ENCODE assay signal across 1 cellular context in the genomic region with DNA sequence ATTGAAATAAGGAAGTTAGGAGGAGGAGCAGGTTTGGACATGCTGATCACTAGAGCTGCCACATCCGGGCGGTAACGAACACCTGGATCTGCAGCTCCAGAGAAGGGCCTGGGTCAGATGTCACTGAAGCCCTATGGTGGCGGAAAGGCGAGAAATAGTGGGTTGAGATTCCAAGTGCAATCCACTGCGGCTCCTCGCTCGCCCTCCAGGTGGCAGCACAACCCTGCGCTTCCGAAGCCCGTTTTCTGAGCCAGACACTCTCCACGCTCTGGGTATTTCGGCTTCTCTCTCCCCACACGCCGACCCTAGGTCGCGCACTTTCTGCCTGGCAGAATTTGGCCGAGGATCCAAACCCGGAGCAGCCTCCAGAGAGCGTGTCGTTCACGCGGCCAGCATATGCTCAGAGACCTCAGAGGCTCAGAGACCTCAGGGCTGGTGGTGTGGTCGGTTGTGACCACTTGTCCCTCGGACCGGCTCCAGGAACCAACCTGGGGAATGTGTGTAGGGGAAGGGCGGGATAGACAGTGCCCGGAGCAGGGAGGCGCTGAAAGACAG.
TF ChIP-seq lines count a peak whose summit lies in the region.

No MANE protein-coding gene starts in this region.

TF ChIP-seq in K562, 482 proteins besides CTCF, POLR2A, EP300 and RAD21 (continues in another document):
- TF ChIP-seq SUPT5H (IDR thresholded peaks at IDR 0.05) (0 out of 2 replicates have a peak, but pooled peaks have one; percentile 43), ETV5 (CRISPR knock-in tag; IDR thresholded peaks at IDR 0.05; ENCODE audit: low read depth) (0 out of 2 replicates have a peak, but pooled peaks have one; percentile 39), STAG1 (CRISPR knock-in tag; IDR thresholded peaks at IDR 0.05; ENCODE audit: borderline replicate concordance) (peak; percentile 72; the same call in 1 of the 2 replicates), ZBTB7A (IDR thresholded peaks at IDR 0.05; ENCODE audit: borderline replicate concordance, control insufficient read depth, low read depth, low read length) (peak; percentile 57; the same call in 1 of the 2 replicates), ESRRA (IDR thresholded peaks at IDR 0.05; ENCODE audit: borderline replicate concordance, low read depth) (peak; percentile 30; the same call in 1 of the 2 replicates), NFIC (IDR thresholded peaks at IDR 0.05) (peak; percentile 58), FOXP1 (CRISPR knock-in tag; IDR thresholded peaks at IDR 0.05) (peak; percentile 80), NR3C1 (CRISPR knock-in tag; IDR thresholded peaks at IDR 0.05) (0 out of 2 replicates have a peak, but pooled peaks have one; percentile 55), ZNF445 (CRISPR knock-in tag; IDR thresholded peaks at IDR 0.05; ENCODE audit: low read depth) (no peak), NR2C2 (CRISPR knock-in tag; IDR thresholded peaks at IDR 0.05) (peak; percentile 28; the same call in 1 of the 2 replicates), NR2C2 (tag; IDR thresholded peaks at IDR 0.05) (peak; percentile 47; the same call in 1 of the 2 replicates), RBFOX2 (IDR thresholded peaks at IDR 0.05; ENCODE audit: low read depth, low read length) (peak; percentile 72), NONO (IDR thresholded peaks at IDR 0.05; ENCODE audit: low read depth in 2 of 2, low read length in 1 of 2) (0 out of 4 replicates have a peak, but pooled peaks of 1 of the 2 experiments have one; percentile 14), MTA3 (IDR thresholded peaks at IDR 0.05; ENCODE audit: borderline replicate concordance) (0 out of 2 replicates have a peak, but pooled peaks have one; percentile 46), CC2D1A (IDR thresholded peaks at IDR 0.05) (peak; percentile 68), TCF7L2 (IDR thresholded peaks at IDR 0.05; ENCODE audit: low read depth, low read length) (0 out of 2 replicates have a peak, but pooled peaks have one; percentile 25), PHF8 (IDR thresholded peaks at IDR 0.05; ENCODE audit: borderline replicate concordance, low read length) (0 out of 2 replicates have a peak, but pooled peaks have one; percentile 17), DMBX1 (CRISPR knock-in tag; IDR thresholded peaks at IDR 0.05; ENCODE audit: borderline replicate concordance) (no peak), GATAD2A (IDR thresholded peaks at IDR 0.05) (no peak), RHOXF2B (CRISPR knock-in tag; conservative IDR thresholded peaks at IDR 0.05) (no peak), RCOR1 (IDR thresholded peaks at IDR 0.05; ENCODE audit: borderline replicate concordance in 1 of 2, low read depth in 2 of 2, low read length in 2 of 2) (peak in 1 of 2 experiments; percentile 14; a peak in 1 of 4 replicates), ZNF695 (CRISPR knock-in tag; IDR thresholded peaks at IDR 0.05) (no peak), DDX20 (tag; IDR thresholded peaks at IDR 0.05; ENCODE audit: low read depth) (no peak), GABPB1 (CRISPR knock-in tag; IDR thresholded peaks at IDR 0.05) (peak; percentile 71; the same call in 1 of the 2 replicates), SRF (CRISPR knock-in tag; IDR thresholded peaks at IDR 0.05) (0 out of 4 replicates have a peak, but pooled peaks of 1 of the 2 experiments have one; percentile 45), HDAC6 (IDR thresholded peaks at IDR 0.05; ENCODE audit: low read depth, low read length) (no peak)
- TF ChIP-seq, protein P1, sequence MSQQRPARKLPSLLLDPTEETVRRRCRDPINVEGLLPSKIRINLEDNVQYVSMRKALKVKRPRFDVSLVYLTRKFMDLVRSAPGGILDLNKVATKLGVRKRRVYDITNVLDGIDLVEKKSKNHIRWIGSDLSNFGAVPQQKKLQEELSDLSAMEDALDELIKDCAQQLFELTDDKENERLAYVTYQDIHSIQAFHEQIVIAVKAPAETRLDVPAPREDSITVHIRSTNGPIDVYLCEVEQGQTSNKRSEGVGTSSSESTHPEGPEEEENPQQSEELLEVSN (IDR thresholded peaks at IDR 0.05; ENCODE audit: borderline replicate concordance in 1 of 2, extremely low read depth in 1 of 2, insufficient read depth in 1 of 2, insufficient read length in 1 of 2, low read depth in 1 of 2, low read length in 1 of 2, poor library complexity in 1 of 2, severe bottlenecking in 1 of 2), result peak; percentile 44 to 89
- TF ChIP-seq, protein P2, sequence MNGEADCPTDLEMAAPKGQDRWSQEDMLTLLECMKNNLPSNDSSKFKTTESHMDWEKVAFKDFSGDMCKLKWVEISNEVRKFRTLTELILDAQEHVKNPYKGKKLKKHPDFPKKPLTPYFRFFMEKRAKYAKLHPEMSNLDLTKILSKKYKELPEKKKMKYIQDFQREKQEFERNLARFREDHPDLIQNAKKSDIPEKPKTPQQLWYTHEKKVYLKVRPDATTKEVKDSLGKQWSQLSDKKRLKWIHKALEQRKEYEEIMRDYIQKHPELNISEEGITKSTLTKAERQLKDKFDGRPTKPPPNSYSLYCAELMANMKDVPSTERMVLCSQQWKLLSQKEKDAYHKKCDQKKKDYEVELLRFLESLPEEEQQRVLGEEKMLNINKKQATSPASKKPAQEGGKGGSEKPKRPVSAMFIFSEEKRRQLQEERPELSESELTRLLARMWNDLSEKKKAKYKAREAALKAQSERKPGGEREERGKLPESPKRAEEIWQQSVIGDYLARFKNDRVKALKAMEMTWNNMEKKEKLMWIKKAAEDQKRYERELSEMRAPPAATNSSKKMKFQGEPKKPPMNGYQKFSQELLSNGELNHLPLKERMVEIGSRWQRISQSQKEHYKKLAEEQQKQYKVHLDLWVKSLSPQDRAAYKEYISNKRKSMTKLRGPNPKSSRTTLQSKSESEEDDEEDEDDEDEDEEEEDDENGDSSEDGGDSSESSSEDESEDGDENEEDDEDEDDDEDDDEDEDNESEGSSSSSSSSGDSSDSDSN (IDR thresholded peaks at IDR 0.05; ENCODE audit: borderline replicate concordance in 1 of 2, low read depth in 2 of 2, low read length in 2 of 2), result 0 out of 4 replicates have a peak, but pooled peaks have one; percentile 43 to 52
- TF ChIP-seq, protein P3, sequence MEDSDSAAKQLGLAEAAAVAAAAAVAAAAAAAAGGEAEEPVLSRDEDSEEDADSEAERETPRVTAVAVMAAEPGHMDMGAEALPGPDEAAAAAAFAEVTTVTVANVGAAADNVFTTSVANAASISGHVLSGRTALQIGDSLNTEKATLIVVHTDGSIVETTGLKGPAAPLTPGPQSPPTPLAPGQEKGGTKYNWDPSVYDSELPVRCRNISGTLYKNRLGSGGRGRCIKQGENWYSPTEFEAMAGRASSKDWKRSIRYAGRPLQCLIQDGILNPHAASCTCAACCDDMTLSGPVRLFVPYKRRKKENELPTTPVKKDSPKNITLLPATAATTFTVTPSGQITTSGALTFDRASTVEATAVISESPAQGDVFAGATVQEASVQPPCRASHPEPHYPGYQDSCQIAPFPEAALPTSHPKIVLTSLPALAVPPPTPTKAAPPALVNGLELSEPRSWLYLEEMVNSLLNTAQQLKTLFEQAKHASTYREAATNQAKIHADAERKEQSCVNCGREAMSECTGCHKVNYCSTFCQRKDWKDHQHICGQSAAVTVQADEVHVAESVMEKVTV (CRISPR knock-in tag; IDR thresholded peaks at IDR 0.05), result peak; percentile 69
- TF ChIP-seq, protein P4, sequence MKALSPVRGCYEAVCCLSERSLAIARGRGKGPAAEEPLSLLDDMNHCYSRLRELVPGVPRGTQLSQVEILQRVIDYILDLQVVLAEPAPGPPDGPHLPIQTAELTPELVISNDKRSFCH (CRISPR knock-in tag; IDR thresholded peaks at IDR 0.05), result no peak
- TF ChIP-seq, protein P4 (tag; IDR thresholded peaks at IDR 0.05), result 0 out of 2 replicates have a peak, but pooled peaks have one; percentile 27
- TF ChIP-seq, protein P5, sequence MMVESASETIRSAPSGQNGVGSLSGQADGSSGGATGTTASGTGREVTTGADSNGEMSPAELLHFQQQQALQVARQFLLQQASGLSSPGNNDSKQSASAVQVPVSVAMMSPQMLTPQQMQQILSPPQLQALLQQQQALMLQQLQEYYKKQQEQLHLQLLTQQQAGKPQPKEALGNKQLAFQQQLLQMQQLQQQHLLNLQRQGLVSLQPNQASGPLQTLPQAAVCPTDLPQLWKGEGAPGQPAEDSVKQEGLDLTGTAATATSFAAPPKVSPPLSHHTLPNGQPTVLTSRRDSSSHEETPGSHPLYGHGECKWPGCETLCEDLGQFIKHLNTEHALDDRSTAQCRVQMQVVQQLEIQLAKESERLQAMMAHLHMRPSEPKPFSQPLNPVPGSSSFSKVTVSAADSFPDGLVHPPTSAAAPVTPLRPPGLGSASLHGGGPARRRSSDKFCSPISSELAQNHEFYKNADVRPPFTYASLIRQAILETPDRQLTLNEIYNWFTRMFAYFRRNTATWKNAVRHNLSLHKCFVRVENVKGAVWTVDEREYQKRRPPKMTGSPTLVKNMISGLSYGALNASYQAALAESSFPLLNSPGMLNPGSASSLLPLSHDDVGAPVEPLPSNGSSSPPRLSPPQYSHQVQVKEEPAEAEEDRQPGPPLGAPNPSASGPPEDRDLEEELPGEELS (CRISPR knock-in tag; IDR thresholded peaks at IDR 0.05; ENCODE audit: borderline replicate concordance), result peak; percentile 90
- TF ChIP-seq, protein P6, sequence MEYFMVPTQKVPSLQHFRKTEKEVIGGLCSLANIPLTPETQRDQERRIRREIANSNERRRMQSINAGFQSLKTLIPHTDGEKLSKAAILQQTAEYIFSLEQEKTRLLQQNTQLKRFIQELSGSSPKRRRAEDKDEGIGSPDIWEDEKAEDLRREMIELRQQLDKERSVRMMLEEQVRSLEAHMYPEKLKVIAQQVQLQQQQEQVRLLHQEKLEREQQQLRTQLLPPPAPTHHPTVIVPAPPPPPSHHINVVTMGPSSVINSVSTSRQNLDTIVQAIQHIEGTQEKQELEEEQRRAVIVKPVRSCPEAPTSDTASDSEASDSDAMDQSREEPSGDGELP (CRISPR knock-in tag; IDR thresholded peaks at IDR 0.05; ENCODE audit: borderline replicate concordance), result peak; percentile 78; the same call in 1 of the 2 replicates
- TF ChIP-seq, protein P7, sequence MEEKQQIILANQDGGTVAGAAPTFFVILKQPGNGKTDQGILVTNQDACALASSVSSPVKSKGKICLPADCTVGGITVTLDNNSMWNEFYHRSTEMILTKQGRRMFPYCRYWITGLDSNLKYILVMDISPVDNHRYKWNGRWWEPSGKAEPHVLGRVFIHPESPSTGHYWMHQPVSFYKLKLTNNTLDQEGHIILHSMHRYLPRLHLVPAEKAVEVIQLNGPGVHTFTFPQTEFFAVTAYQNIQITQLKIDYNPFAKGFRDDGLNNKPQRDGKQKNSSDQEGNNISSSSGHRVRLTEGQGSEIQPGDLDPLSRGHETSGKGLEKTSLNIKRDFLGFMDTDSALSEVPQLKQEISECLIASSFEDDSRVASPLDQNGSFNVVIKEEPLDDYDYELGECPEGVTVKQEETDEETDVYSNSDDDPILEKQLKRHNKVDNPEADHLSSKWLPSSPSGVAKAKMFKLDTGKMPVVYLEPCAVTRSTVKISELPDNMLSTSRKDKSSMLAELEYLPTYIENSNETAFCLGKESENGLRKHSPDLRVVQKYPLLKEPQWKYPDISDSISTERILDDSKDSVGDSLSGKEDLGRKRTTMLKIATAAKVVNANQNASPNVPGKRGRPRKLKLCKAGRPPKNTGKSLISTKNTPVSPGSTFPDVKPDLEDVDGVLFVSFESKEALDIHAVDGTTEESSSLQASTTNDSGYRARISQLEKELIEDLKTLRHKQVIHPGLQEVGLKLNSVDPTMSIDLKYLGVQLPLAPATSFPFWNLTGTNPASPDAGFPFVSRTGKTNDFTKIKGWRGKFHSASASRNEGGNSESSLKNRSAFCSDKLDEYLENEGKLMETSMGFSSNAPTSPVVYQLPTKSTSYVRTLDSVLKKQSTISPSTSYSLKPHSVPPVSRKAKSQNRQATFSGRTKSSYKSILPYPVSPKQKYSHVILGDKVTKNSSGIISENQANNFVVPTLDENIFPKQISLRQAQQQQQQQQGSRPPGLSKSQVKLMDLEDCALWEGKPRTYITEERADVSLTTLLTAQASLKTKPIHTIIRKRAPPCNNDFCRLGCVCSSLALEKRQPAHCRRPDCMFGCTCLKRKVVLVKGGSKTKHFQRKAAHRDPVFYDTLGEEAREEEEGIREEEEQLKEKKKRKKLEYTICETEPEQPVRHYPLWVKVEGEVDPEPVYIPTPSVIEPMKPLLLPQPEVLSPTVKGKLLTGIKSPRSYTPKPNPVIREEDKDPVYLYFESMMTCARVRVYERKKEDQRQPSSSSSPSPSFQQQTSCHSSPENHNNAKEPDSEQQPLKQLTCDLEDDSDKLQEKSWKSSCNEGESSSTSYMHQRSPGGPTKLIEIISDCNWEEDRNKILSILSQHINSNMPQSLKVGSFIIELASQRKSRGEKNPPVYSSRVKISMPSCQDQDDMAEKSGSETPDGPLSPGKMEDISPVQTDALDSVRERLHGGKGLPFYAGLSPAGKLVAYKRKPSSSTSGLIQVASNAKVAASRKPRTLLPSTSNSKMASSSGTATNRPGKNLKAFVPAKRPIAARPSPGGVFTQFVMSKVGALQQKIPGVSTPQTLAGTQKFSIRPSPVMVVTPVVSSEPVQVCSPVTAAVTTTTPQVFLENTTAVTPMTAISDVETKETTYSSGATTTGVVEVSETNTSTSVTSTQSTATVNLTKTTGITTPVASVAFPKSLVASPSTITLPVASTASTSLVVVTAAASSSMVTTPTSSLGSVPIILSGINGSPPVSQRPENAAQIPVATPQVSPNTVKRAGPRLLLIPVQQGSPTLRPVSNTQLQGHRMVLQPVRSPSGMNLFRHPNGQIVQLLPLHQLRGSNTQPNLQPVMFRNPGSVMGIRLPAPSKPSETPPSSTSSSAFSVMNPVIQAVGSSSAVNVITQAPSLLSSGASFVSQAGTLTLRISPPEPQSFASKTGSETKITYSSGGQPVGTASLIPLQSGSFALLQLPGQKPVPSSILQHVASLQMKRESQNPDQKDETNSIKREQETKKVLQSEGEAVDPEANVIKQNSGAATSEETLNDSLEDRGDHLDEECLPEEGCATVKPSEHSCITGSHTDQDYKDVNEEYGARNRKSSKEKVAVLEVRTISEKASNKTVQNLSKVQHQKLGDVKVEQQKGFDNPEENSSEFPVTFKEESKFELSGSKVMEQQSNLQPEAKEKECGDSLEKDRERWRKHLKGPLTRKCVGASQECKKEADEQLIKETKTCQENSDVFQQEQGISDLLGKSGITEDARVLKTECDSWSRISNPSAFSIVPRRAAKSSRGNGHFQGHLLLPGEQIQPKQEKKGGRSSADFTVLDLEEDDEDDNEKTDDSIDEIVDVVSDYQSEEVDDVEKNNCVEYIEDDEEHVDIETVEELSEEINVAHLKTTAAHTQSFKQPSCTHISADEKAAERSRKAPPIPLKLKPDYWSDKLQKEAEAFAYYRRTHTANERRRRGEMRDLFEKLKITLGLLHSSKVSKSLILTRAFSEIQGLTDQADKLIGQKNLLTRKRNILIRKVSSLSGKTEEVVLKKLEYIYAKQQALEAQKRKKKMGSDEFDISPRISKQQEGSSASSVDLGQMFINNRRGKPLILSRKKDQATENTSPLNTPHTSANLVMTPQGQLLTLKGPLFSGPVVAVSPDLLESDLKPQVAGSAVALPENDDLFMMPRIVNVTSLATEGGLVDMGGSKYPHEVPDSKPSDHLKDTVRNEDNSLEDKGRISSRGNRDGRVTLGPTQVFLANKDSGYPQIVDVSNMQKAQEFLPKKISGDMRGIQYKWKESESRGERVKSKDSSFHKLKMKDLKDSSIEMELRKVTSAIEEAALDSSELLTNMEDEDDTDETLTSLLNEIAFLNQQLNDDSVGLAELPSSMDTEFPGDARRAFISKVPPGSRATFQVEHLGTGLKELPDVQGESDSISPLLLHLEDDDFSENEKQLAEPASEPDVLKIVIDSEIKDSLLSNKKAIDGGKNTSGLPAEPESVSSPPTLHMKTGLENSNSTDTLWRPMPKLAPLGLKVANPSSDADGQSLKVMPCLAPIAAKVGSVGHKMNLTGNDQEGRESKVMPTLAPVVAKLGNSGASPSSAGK (IDR thresholded peaks at IDR 0.05), result peak; percentile 94
